In the genomic region with DNA sequence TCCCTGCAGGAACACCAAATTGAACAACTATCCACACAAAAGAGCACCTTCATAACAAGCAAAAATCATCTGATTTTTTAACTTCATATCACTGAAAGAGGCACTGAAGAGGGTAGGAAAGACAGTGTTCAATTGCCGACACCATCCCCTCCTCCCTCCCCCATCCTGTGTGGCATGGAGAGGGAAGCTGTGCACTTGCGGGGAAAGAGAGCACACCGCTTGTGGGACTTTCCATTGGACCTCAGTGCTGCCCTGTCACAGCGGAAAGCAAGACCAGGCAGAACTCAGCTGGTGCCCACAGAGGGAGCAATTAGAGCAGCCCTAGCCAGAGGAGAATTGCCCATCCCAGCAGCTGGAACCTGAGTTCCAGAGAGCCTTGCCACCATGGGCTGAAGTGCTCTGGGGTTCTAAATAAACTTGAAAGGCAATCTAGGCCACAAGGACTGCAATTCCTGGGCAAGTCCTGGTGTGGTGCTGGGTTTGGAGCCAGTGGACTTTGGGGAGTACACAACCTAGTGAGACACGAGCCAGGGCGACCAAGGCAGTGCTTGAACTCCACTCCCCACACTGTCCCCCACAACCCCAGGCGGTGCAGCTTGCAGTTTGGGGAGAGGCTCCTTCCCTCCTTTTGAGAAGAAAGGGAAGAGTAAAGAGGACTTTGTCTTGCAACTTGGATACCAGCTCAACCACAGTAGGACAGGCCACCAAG, we compare ENCODE assay signal across 26 cellular contexts.
"Had no signal": no experiment of that assay in that cellular context is flagged by ENCODE, and none has a peak within 500 bp of the region (broad histone marks: within the 10 kb centered on the region; RNA-seq: fewer than 3 reads in every experiment).

No MANE protein-coding gene starts in this region.

- H3K27ac ChIP-seq: left lung, lower lobe of right lung, neutrophil, ovary, right atrium auricular region, skin epidermis, suprapubic skin, thoracic aorta, tibial artery, uterus had no signal

- ATAC-seq: left colon; lower lobe of right lung; naive thymus-derived CD8-positive, alpha-beta T cell; sciatic nerve; stimulated activated effector memory CD8-positive, alpha-beta T cell treated with anti-CD3 and anti-CD28 coated beads, Interleukin-12 subunit alpha, Interleukin-12 subunit beta, amount 100 ng/mL, for 72 hours had no signal

- H3K4me1 ChIP-seq: uterus had no signal

- H3K36me3 Mint-ChIP-seq: stimulated activated effector memory CD8-positive, alpha-beta T cell treated with anti-CD3 and anti-CD28 coated beads, Interleukin-12 subunit alpha, Interleukin-12 subunit beta, amount 100 ng/mL, for 72 hours; type B pancreatic cell had no signal

- H3K4me3 Mint-ChIP-seq: naive thymus-derived CD8-positive, alpha-beta T cell; nephron; neural crest cell; stimulated activated effector memory CD8-positive, alpha-beta T cell treated with anti-CD3 and anti-CD28 coated beads, Interleukin-12 subunit alpha, Interleukin-12 subunit beta, amount 100 ng/mL, for 72 hours; stimulated activated naive CD8-positive, alpha-beta T cell treated with anti-CD3 and anti-CD28 coated beads, Interleukin-15, Interleukin-2, amounts not matched to agents 100 ng/mL and 50 ng/mL, for 24 hours; type B pancreatic cell had no signal

- H3K27ac Mint-ChIP-seq: naive thymus-derived CD8-positive, alpha-beta T cell; nephron; progenitor cell of endocrine pancreas; stimulated activated effector memory CD8-positive, alpha-beta T cell treated with anti-CD3 and anti-CD28 coated beads, Interleukin-12 subunit alpha, Interleukin-12 subunit beta, amount 100 ng/mL, for 72 hours; stimulated activated naive CD8-positive, alpha-beta T cell treated with anti-CD3 and anti-CD28 coated beads, Interleukin-15, Interleukin-2, amounts not matched to agents 100 ng/mL and 50 ng/mL, for 24 hours; type B pancreatic cell had no signal

- H3K27me3 ChIP-seq: left lung, neutrophil, ovary, right atrium auricular region, suprapubic skin, tibial artery, uterus had no signal

- H3K9me3 ChIP-seq: neutrophil, ovary, suprapubic skin had no signal

- DNase-seq: hippocampal formation; left colon; lower lobe of right lung; mesenchymal stem cell; naive thymus-derived CD8-positive, alpha-beta T cell; ovary; stimulated activated CD4-positive, alpha-beta T cell treated with anti-CD3 and anti-CD28 coated beads, Interleukin-12 subunit alpha, Interleukin-12 subunit beta, amount 100 ng/mL, for 4 hours; stimulated activated CD4-positive, alpha-beta T cell treated with anti-CD3 and anti-CD28 coated beads, Interleukin-15, amount 100 ng/mL, for 24 hours; stimulated activated CD4-positive, alpha-beta T cell treated with anti-CD3 and anti-CD28 coated beads, Interleukin-2, amount 100 ng/mL, for 24 hours; stimulated activated CD4-positive, alpha-beta T cell treated with anti-CD3 and anti-CD28 coated beads, Interleukin-4, amount 100 ng/mL, for 1 hour; stimulated activated naive CD4-positive, alpha-beta T cell; tibial artery; uterus had no signal

- H3K4me1 Mint-ChIP-seq: nephron, neural crest cell had no signal

- H3K27me3 Mint-ChIP-seq: naive thymus-derived CD8-positive, alpha-beta T cell; progenitor cell of endocrine pancreas; stimulated activated naive CD8-positive, alpha-beta T cell treated with anti-CD3 and anti-CD28 coated beads, Interleukin-15, Interleukin-2, amounts not matched to agents 100 ng/mL and 50 ng/mL, for 24 hours; type B pancreatic cell had no signal

- H3K4me3 ChIP-seq: left lung, lower lobe of right lung, ovary, right atrium auricular region, skin epidermis, suprapubic skin, thoracic aorta, tibial artery, uterus had no signal

- H3K36me3 ChIP-seq: left lung, lower lobe of right lung, neutrophil, ovary, right atrium auricular region, suprapubic skin, thoracic aorta, uterus had no signal

- H3K9me3 Mint-ChIP-seq: type B pancreatic cell had no signal
